17 cellular contexts compared by ENCODE assay signal in genomic region chr4:71230258-71230594, GRCh38.
DNase-seq lines count a peak whose midpoint lies in the region; ATAC-seq, FAIRE-seq and TF ChIP-seq lines count a peak whose summit lies in the region.
"Had no signal": no experiment of that assay in that cellular context is flagged by ENCODE, and none has a peak within 500 bp of the region (broad histone marks: within the 10 kb centered on the region; RNA-seq: fewer than 3 reads in every experiment).

No MANE protein-coding gene starts in this region.

- H3K9me3 ChIP-seq in gastrocnemius medialis: no peaks in the 10 kb centered on the region
- H3K9me3 ChIP-seq: BLaER1, testis had no signal

- TF ChIP-seq POLR2A in gastrocnemius medialis (IDR thresholded peaks at IDR 0.05) (no peak), GM18505 (IDR thresholded peaks at IDR 0.05; ENCODE audit: borderline replicate concordance, extremely low read depth, insufficient read depth, insufficient read length) (no peak)

- DNase-seq in RPMI8226: peak; percentile 25
- DNase-seq in fibroblast of villous mesenchyme (ENCODE audit: low read depth): peak; percentile 89
- DNase-seq in gastrocnemius medialis: no peak
- no peak for DNase-seq in activated CD8-positive, alpha-beta memory T cell treated with anti-CD3 and anti-CD28 coated beads for 24 hours
- no peak for DNase-seq in D721Med (ENCODE audit: insufficient read length, low spot score)
- DNase-seq: activated naive CD8-positive, alpha-beta T cell treated with anti-CD3 and anti-CD28 coated beads, Interleukin-2, amount 50 U/mL, for 24 hours; activated T-cell treated with anti-CD3 and anti-CD28 coated beads, Interleukin-2, amount 50 U/mL, for 72 hours; cortex of kidney; mammary epithelial cell; stimulated activated CD4-positive, alpha-beta T cell treated with anti-CD3 and anti-CD28 coated beads, Interleukin-15, amount 100 ng/mL, for 24 hours had no signal

- H3K36me3 ChIP-seq in gastrocnemius medialis: no peaks in the 10 kb centered on the region
- H3K36me3 ChIP-seq: BLaER1 had no signal

- no peak for ATAC-seq in gastrocnemius medialis
- no peak for ATAC-seq in HG03025 (IDR thresholded peaks at IDR 0.05; ENCODE audit: low FRiP score, unreplicated experiment)
- no peak for ATAC-seq in GM18505 (IDR thresholded peaks at IDR 0.05; ENCODE audit: unreplicated experiment)
- ATAC-seq: activated CD4-positive, alpha-beta T cell treated with anti-CD3 and anti-CD28 coated beads for 36 hours; activated naive CD8-positive, alpha-beta T cell treated with anti-CD3 and anti-CD28 coated beads, Interleukin-2, amount 50 U/mL, for 24 hours; activated T-cell treated with anti-CD3 and anti-CD28 coated beads, Interleukin-2, amount 50 U/mL, for 72 hours had no signal

- no peaks in the 10 kb centered on the region for H3K27me3 ChIP-seq in gastrocnemius medialis
- H3K27me3 ChIP-seq: BLaER1, testis had no signal

- TF ChIP-seq CTCF in C4-2B (conservative IDR thresholded peaks at IDR 0.05) (no peak), fibroblast of villous mesenchyme (IDR thresholded peaks at IDR 0.05; ENCODE audit: insufficient read depth, low read depth, low read length) (no peak), gastrocnemius medialis (IDR thresholded peaks at IDR 0.05 in 4 of 5, conservative IDR thresholded peaks at IDR 0.05 in 1 of 5) (no peak), D721Med (IDR thresholded peaks at IDR 0.05; ENCODE audit: insufficient read depth, missing control alignments) (no peak)

- intact Hi-C loops in gastrocnemius medialis (cut with DNase I; ENCODE audit: low total_unique reads): loop anchor here (2.0 kb wide), 1 partner anchor 45 kb away; no protein-coding TSS in a partner anchor

- in situ Hi-C loops in gastrocnemius medialis (cut with MboI; ENCODE audit: low sequenced_read_pairs in 4 of 4): no loop called here

- FAIRE-seq in D721Med (lab: Jason Lieb, UNC): no peak
- FAIRE-seq: GM12878 had no signal

- H3K4me3 ChIP-seq in fibroblast of villous mesenchyme (ENCODE audit: low read depth, low read length) (no peak overlapping the region), gastrocnemius medialis (no peak overlapping the region)
- H3K4me3 ChIP-seq: BLaER1, GM12878, testis had no signal

- H3K27ac ChIP-seq in C4-2B: peak overlapping the region; percentile 11; the same call in 1 of the 2 replicates
- peak overlapping the region in 3 of 4 donors; percentile 72 to 76 (median 72) for H3K27ac ChIP-seq in gastrocnemius medialis
- H3K27ac ChIP-seq: BLaER1, testis had no signal

- peaks cover 21 to 32% of the 10 kb centered on the region in 2 donors for H3K4me1 ChIP-seq in gastrocnemius medialis
- H3K4me1 ChIP-seq: BLaER1, testis had no signal

Comparison
In these comparisons a context has a peak if more than half of its experiments do, and no peak if none do; other contexts are left out.
1. DNase-seq: peak in RPMI8226 (single experiment) and fibroblast of villous mesenchyme (single experiment); none in gastrocnemius medialis (0 of 2), activated CD8-positive, alpha-beta memory T cell treated with anti-CD3 and anti-CD28 coated beads for 24 hours (single experiment) and D721Med (single experiment).